ENCODE assay signal across 17 cellular contexts in the genomic region with DNA sequence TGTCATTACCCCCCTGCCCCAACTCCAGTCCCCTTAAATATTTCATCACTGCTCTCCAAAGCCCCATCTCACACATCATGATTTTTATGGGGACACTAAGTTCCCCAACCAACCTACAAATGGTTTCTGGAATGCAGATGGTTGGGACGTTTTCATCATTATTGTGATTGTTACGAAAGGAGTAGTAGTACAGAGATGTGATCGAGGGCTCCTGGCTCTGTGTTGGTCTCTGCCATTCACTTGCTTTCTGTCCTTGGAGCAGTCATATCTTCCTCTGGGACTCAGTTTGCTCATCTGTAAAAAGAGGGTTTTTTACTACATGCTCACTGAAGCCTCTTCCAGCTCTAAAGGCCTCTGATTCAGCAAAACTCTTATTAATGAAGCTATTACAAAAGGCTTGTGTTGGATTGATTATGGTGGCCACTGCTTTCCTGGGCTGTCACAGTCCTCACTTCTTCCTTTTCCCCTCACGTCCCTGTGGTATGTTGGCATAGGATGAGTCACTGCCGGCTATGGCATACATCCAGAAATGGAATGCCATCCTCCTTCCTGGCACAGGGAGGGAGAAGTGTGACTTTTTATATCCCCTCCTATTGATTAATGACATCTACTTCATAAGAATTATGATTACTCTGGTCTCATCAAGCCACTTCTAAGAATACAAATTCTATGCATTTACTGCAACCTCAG.
A peak's percentile ranks its signal among the peaks of the same experiment; 100 is the strongest.
DNase-seq lines count a peak whose midpoint lies in the region; ATAC-seq and TF ChIP-seq lines count a peak whose summit lies in the region.
"Had no signal": no experiment of that assay in that cellular context is flagged by ENCODE, and none has a peak within 500 bp of the region (broad histone marks: within the 10 kb centered on the region; RNA-seq: fewer than 3 reads in every experiment).

No MANE protein-coding gene starts in this region.

- ATAC-seq in HG02870 (IDR thresholded peaks at IDR 0.05; ENCODE audit: unreplicated experiment), result no peak
- ATAC-seq: activated T-cell treated with anti-CD3 and anti-CD28 coated beads, Interleukin-2, amount 50 U/mL, for 72 hours; naive thymus-derived CD4-positive, alpha-beta T cell had no signal

- TF ChIP-seq CTCF in PC-9 (conservative IDR thresholded peaks at IDR 0.05) (no peak), cardiac fibroblast (IDR thresholded peaks at IDR 0.05; ENCODE audit: low read depth, low read length) (no peak), tibial artery (IDR thresholded peaks at IDR 0.05) (no peak)

- H3K9me3 ChIP-seq in PC-9 (ENCODE audit: insufficient read depth, low read depth), result no peaks in the 10 kb centered on the region
- H3K9me3 ChIP-seq in tibial artery, result no peaks in the 10 kb centered on the region
- H3K9me3 ChIP-seq: right lobe of liver had no signal

- peak overlapping the region; percentile 56 for H3K4me2 ChIP-seq in PC-9

- intact Hi-C loops in PC-9 (cut with micrococcal nuclease; ENCODE audit: unreplicated experiment), result loop anchor here (1.0 to 10.0 kb wide), 5 partner anchors 57 to 595 kb away; a partner anchor contains a TSS
- intact Hi-C loops in tibial artery (cut with DNase I; ENCODE audit: low total_unique reads), result no loop called here

- peak overlapping the region; percentile 65 for H2AFZ ChIP-seq in PC-9

- H3K27me3 ChIP-seq in PC-9 (ENCODE audit: insufficient read depth, low read depth) (no peaks in the 10 kb centered on the region), tibial artery (no peaks in the 10 kb centered on the region)
- H3K27me3 ChIP-seq: right lobe of liver had no signal

- CTCF ChIA-PET in PC-9 (lab: Charles Lee), result no interaction called here

- DNase-seq in H4 (ENCODE audit: low spot score) (peak; percentile 86), PC-9 (peak; percentile 69 to 78), cardiac fibroblast (ENCODE audit: low read depth in 2 of 2) (peak; percentile 11 to 51), renal cortical epithelial cell (ENCODE audit: low read depth) (peak; percentile 72), T-helper 1 cell (no peak), cerebellar cortex (ENCODE audit: low spot score) (no peak), tibial artery (no peak)
- DNase-seq: activated CD4-positive, alpha-beta T cell treated with anti-CD3 and anti-CD28 coated beads for 48 hours; activated T-cell treated with anti-CD3 and anti-CD28 coated beads, Interleukin-2, amount 50 U/mL, for 72 hours; effector CD8-positive, alpha-beta T cell; glutamatergic neuron; KBM-7; kidney; naive thymus-derived CD4-positive, alpha-beta T cell; NCI-H1694 treated with DMSO at 0.1 percent for 48 hours; right lobe of liver had no signal

- no peaks in the 10 kb centered on the region for H3K9me2 ChIP-seq in PC-9 (ENCODE audit: insufficient read depth)

- H4K20me1 ChIP-seq in PC-9 (ENCODE audit: insufficient read depth), result no peaks in the 10 kb centered on the region

- POLR2A ChIA-PET in PC-9 (lab: Charles Lee; ENCODE audit: unreplicated experiment), result interaction anchor here (0.6 kb wide), 2 partner anchors 58 to 1191 kb away, joined by 3 to 8 read pairs; no protein-coding TSS in a partner anchor

- no TSS peak for BruUV-seq in PC-9 (replicated peaks; lab: Mats Ljungman, UMichigan)

- H3F3A ChIP-seq in PC-9 (ENCODE audit: insufficient read depth, low read depth), result peaks cover 15% of the 10 kb centered on the region; the same call in 1 of the 2 replicates

- peak overlapping the region; percentile 72 for H3K27ac ChIP-seq in PC-9
- no peak overlapping the region for H3K27ac ChIP-seq in tibial artery
- H3K27ac ChIP-seq: right lobe of liver had no signal

- peak overlapping the region; percentile 22; the same call in 1 of the 2 replicates for H3K4me3 ChIP-seq in PC-9
- no peak overlapping the region for H3K4me3 ChIP-seq in cardiac fibroblast (replicated peaks in 1 of 2; ENCODE audit: low read depth in 2 of 2, low read length in 2 of 2)
- no peak overlapping the region for H3K4me3 ChIP-seq in tibial artery
- H3K4me3 ChIP-seq: right lobe of liver had no signal

- H3K36me3 ChIP-seq in PC-9 (ENCODE audit: low read depth) (no peaks in the 10 kb centered on the region), tibial artery (no peaks in the 10 kb centered on the region)
- H3K36me3 ChIP-seq: right lobe of liver had no signal

- H3K79me2 ChIP-seq in PC-9 (ENCODE audit: low read depth), result no peaks in the 10 kb centered on the region

- peaks cover 24% of the 10 kb centered on the region for H3K4me1 ChIP-seq in PC-9 (replicated peaks; ENCODE audit: insufficient read depth)
- H3K4me1 ChIP-seq in tibial artery, result peaks cover 0 to 4% (median 0%) of the 10 kb centered on the region in 4 donors
- H3K4me1 ChIP-seq: right lobe of liver had no signal

Comparison
In these comparisons a context has a peak if more than half of its experiments do, and no peak if none do; other contexts are left out.
1. DNase-seq: peak in H4 (single experiment), PC-9 (2 of 2), cardiac fibroblast (2 of 2) and renal cortical epithelial cell (single experiment); none in T-helper 1 cell (0 of 5), cerebellar cortex (single experiment) and tibial artery (0 of 2).